ENCODE assay signal across 9 cellular contexts in genomic region chr1:16145030-16145987, GRCh38. TPM values are rescaled to one million over a fixed set of nuclear protein-coding genes. Genes with fewer than 3 reads are reported as not detected.
DNase-seq lines count a peak whose midpoint lies in the region; ATAC-seq and TF ChIP-seq lines count a peak whose summit lies in the region.
"Had no signal": no experiment of that assay in that cellular context is flagged by ENCODE, and none has a peak within 500 bp of the region (broad histone marks: within the 10 kb centered on the region; RNA-seq: fewer than 3 reads in every experiment).

No MANE protein-coding gene starts in this region.

- no peaks in the 10 kb centered on the region for H3K9me3 ChIP-seq in parathyroid adenoma (ENCODE audit: control insufficient read depth, low read length)

- no peak for TF ChIP-seq CTCF in parathyroid adenoma (IDR thresholded peaks at IDR 0.05)

- H2AFZ ChIP-seq in parathyroid adenoma, result no peak overlapping the region

- DNase-seq in EL (peak; percentile 97), RPMI7951 (ENCODE audit: low read depth) (peak; percentile 96), fibroblast of the conjunctiva (ENCODE audit: low read depth) (peak; percentile 69), superior temporal gyrus (ENCODE audit: extremely low spot score) (no peak)
- DNase-seq in stimulated activated naive CD8-positive, alpha-beta T cell treated with anti-CD3 and anti-CD28 coated beads, Interleukin-15, Interleukin-2, amounts not matched to agents 100 U/mL and 50 U/mL, for 24 hours, result no peak
- DNase-seq in activated naive CD8-positive, alpha-beta T cell treated with anti-CD3 and anti-CD28 coated beads for 36 hours, result no peak

- H3K27me3 Mint-ChIP-seq in activated naive CD8-positive, alpha-beta T cell treated with anti-CD3 and anti-CD28 coated beads for 36 hours, result peaks cover 16% of the 10 kb centered on the region

- H3K4me1 ChIP-seq in parathyroid adenoma, result peaks cover 18% of the 10 kb centered on the region

- no peak overlapping the region for H3K9ac ChIP-seq in parathyroid adenoma

- ATAC-seq in stimulated activated naive CD8-positive, alpha-beta T cell treated with anti-CD3 and anti-CD28 coated beads, Interleukin-15, Interleukin-2, amounts not matched to agents 100 U/mL and 50 U/mL, for 24 hours, result no peak
- no peak for ATAC-seq in GM18519 (IDR thresholded peaks at IDR 0.05; ENCODE audit: low FRiP score, unreplicated experiment)

- H3K27ac Mint-ChIP-seq in activated naive CD8-positive, alpha-beta T cell treated with anti-CD3 and anti-CD28 coated beads for 36 hours, result no peak overlapping the region
- H3K27ac Mint-ChIP-seq: memory B cell had no signal

- H3K36me3 ChIP-seq in parathyroid adenoma (ENCODE audit: control insufficient read depth, insufficient read depth, low read length), result no peaks in the 10 kb centered on the region

- no peaks in the 10 kb centered on the region for H3K27me3 ChIP-seq in parathyroid adenoma (ENCODE audit: control insufficient read depth, insufficient read depth, low read length)

- H3K4me3 Mint-ChIP-seq in activated naive CD8-positive, alpha-beta T cell treated with anti-CD3 and anti-CD28 coated beads for 36 hours, result no peak overlapping the region
- H3K4me3 Mint-ChIP-seq: memory B cell had no signal

- H3K4me1 Mint-ChIP-seq in activated naive CD8-positive, alpha-beta T cell treated with anti-CD3 and anti-CD28 coated beads for 36 hours, result peaks cover 12% of the 10 kb centered on the region

- peak overlapping the region; percentile 44 for H3K4me2 ChIP-seq in parathyroid adenoma (ENCODE audit: low read length)

- H3K36me3 Mint-ChIP-seq in activated naive CD8-positive, alpha-beta T cell treated with anti-CD3 and anti-CD28 coated beads for 36 hours, result no peaks in the 10 kb centered on the region
- H3K36me3 Mint-ChIP-seq: memory B cell had no signal

- peak overlapping the region; percentile 23 for H3K4me3 ChIP-seq in parathyroid adenoma (ENCODE audit: low read depth, low read length)

- H3K79me2 ChIP-seq in parathyroid adenoma, result no peaks in the 10 kb centered on the region

- H3K27ac ChIP-seq in parathyroid adenoma, result peak overlapping the region; percentile 53

- H3K9me3 Mint-ChIP-seq in activated naive CD8-positive, alpha-beta T cell treated with anti-CD3 and anti-CD28 coated beads for 36 hours, result no peaks in the 10 kb centered on the region
- H3K9me3 Mint-ChIP-seq: memory B cell had no signal

RNA-seq across cellular contexts. Expression of gene EPHA2, which starts 10.6 kb away (rescaled TPM):
- total RNA-seq in RPMI7951 (2014; rRNA removed; shearing (Covaris generic)), result 47.1 and 53.4 TPM in 2 replicates
- total RNA-seq in activated naive CD8-positive, alpha-beta T cell treated with anti-CD3 and anti-CD28 coated beads for 36 hours, result under 1 TPM in 1 of 2 experiments, not detected in 1; 0.08 TPM

Comparison
In these comparisons a context has a peak if more than half of its experiments do, and no peak if none do; other contexts are left out.
1. DNase-seq: peak in EL (single experiment), RPMI7951 (single experiment) and fibroblast of the conjunctiva (single experiment); none in stimulated activated naive CD8-positive, alpha-beta T cell treated with anti-CD3 and anti-CD28 coated beads, Interleukin-15, Interleukin-2, amounts not matched to agents 100 U/mL and 50 U/mL, for 24 hours (single experiment), activated naive CD8-positive, alpha-beta T cell treated with anti-CD3 and anti-CD28 coated beads for 36 hours (single experiment) and superior temporal gyrus (single experiment).
2. RNA of gene EPHA2, which starts 10.6 kb away (total RNA-seq): 47.1 to 53.4 TPM in RPMI7951; 0.08 TPM in activated naive CD8-positive, alpha-beta T cell treated with anti-CD3 and anti-CD28 coated beads for 36 hours; every median in the first group is over 10 times any median in the second.